ENCODE assay signal across 18 cellular contexts in genomic region chr17:1985686-1986085, GRCh38. TPM values are rescaled to one million over a fixed set of nuclear protein-coding genes. Genes with fewer than 3 reads are reported as not detected.
DNase-seq lines count a peak whose midpoint lies in the region; ATAC-seq and TF ChIP-seq lines count a peak whose summit lies in the region.
"Had no signal": no experiment of that assay in that cellular context is flagged by ENCODE, and none has a peak within 500 bp of the region (broad histone marks: within the 10 kb centered on the region; RNA-seq: fewer than 3 reads in every experiment).

No MANE protein-coding gene starts in this region.

- H3K36me3 ChIP-seq in cardiac muscle cell (no peaks in the 10 kb centered on the region), iPS DF 6.9 (ENCODE audit: control insufficient read depth, insufficient read depth, low read length) (no peaks in the 10 kb centered on the region)
- H3K36me3 ChIP-seq: Peyer's patch had no signal

- H3K4me3 ChIP-seq in cardiac muscle cell (no peak overlapping the region), iPS DF 6.9 (ENCODE audit: low read length) (no peak overlapping the region)
- H3K4me3 ChIP-seq: Peyer's patch, SK-N-MC had no signal

- no CpG with 5 or more reads among the region's 4 CpGs for WGBS in iPS DF 6.9 (ENCODE audit: insufficient coverage, insufficient read length)

- POLR2A ChIA-PET in WTC11 (lab: Charles Lee), result interaction anchor here (0.6 kb wide), 1 partner anchor 133 kb away, joined by 4 read pairs; no protein-coding TSS in a partner anchor

- no peaks in the 10 kb centered on the region for H3K36me3 Mint-ChIP-seq in WTC11

- no peaks in the 10 kb centered on the region for H3K9me3 Mint-ChIP-seq in WTC11

- H3K4me3 Mint-ChIP-seq in WTC11, result no peak overlapping the region

- H3K4me1 Mint-ChIP-seq in WTC11, result peaks cover 10% of the 10 kb centered on the region

- intact Hi-C loops in cardiac septum (cut with DNase I), result no loop called here

- no peaks in the 10 kb centered on the region; the same call in 1 of the 2 replicates for H3K27me3 Mint-ChIP-seq in WTC11 (ENCODE audit: low read depth)

- TF ChIP-seq CTCF in cardiac muscle cell (IDR thresholded peaks at IDR 0.05; ENCODE audit: low read depth, low read length), result no peak
- TF ChIP-seq CTCF in WTC11 (IDR thresholded peaks at IDR 0.05), result no peak

- no peak overlapping the region for H3K27ac Mint-ChIP-seq in WTC11

- H3K4me1 ChIP-seq in cardiac muscle cell (ENCODE audit: low read depth) (peaks cover 20% of the 10 kb centered on the region), iPS DF 6.9 (ENCODE audit: control insufficient read depth, insufficient read depth, low read length) (no peaks in the 10 kb centered on the region)
- H3K4me1 ChIP-seq: Peyer's patch had no signal

- DNase-seq in cardiac muscle cell (ENCODE audit: low read depth in 1 of 2, low spot score in 1 of 2) (peak in 1 of 2 donors; percentile 44), cardiac septum (ENCODE audit: low spot score) (no peak), WTC11 (ENCODE audit: low spot score) (peak; percentile 75), iPS DF 6.9 (ENCODE audit: low read depth, low spot score) (peak; percentile 33), Ammon's horn (ENCODE audit: low spot score) (no peak), T1000 (lab: John Stamatoyannopoulos, UW) (no peak)
- DNase-seq: C1 segment of cervical spinal cord, DMS 273 treated with DMSO at 0.1 percent for 48 hours, HCEC 1CT, MV-4-11, NCI-H1417, NCI-H187 treated with DMSO at 0.1 percent for 48 hours, NCI-H446 treated with DMSO at 0.1 percent for 48 hours, Peyer's patch, Right ventricle myocardium superior had no signal

- H3K27ac ChIP-seq in cardiac muscle cell (peak overlapping the region; percentile 73), iPS DF 6.9 (ENCODE audit: low read length) (no peak overlapping the region)
- H3K27ac ChIP-seq: Peyer's patch, SK-N-MC had no signal

- no peaks in the 10 kb centered on the region for H3K9me3 ChIP-seq in cardiac muscle cell (ENCODE audit: low read depth)
- H3K9me3 ChIP-seq in iPS DF 6.9 (ENCODE audit: control insufficient read depth, insufficient read depth, low read length), result no peaks in the 10 kb centered on the region
- H3K9me3 ChIP-seq: Peyer's patch had no signal

- ATAC-seq in WTC11 (peak; percentile 94), GM18520 (IDR thresholded peaks at IDR 0.05; ENCODE audit: unreplicated experiment) (no peak)

- H3K27me3 ChIP-seq in cardiac muscle cell (no peaks in the 10 kb centered on the region), iPS DF 6.9 (ENCODE audit: control insufficient read depth, insufficient read depth, low read length) (no peaks in the 10 kb centered on the region)
- H3K27me3 ChIP-seq: Peyer's patch had no signal

- CTCF ChIA-PET in WTC11 (lab: Charles Lee), result no interaction called here

TF ChIP-seq in WTC11, 78 proteins besides CTCF, POLR2A, EP300 and RAD21:
- TF ChIP-seq NFE2L1 (CRISPR knock-in tag; IDR thresholded peaks at IDR 0.05) (no peak), MLX (CRISPR knock-in tag; IDR thresholded peaks at IDR 0.05) (no peak), ZNF138 (CRISPR knock-in tag; conservative IDR thresholded peaks at IDR 0.05) (no peak), JUN (CRISPR knock-in tag; IDR thresholded peaks at IDR 0.05) (no peak), PRDM15 (CRISPR knock-in tag; IDR thresholded peaks at IDR 0.05) (no peak)

RNA-seq across cellular contexts. Expression of gene RTN4RL1, which starts 39.4 kb away (rescaled TPM):
- 34.3 and 45.4 TPM in 2 replicates for total RNA-seq in cardiac muscle cell
- polyA plus RNA-seq in cardiac muscle cell, result 32.2 and 46.2 TPM in 2 replicates
- 0.32 TPM for total RNA-seq in cardiac septum
- 0.27 to 0.72 TPM (median 0.37 TPM) in 3 replicates for total RNA-seq in WTC11 (2021)
- total RNA-seq: Daoy, Peyer's patch had no signal

RNA-seq across cellular contexts. Expression of gene DPH1, which starts 44.3 kb away (rescaled TPM):
- total RNA-seq in cardiac muscle cell (43.2 and 88.6 TPM in 2 replicates), cardiac septum (28.8 TPM), WTC11 (2021) (29.5 to 43.2 TPM (median 33.0 TPM) in 3 replicates)
- polyA plus RNA-seq in cardiac muscle cell, result 59.5 and 94.5 TPM in 2 replicates

RNA-seq across cellular contexts. Expression of gene OVCA2, which starts 56.1 kb away (rescaled TPM):
- total RNA-seq in cardiac muscle cell (36.8 and 48.4 TPM in 2 replicates), cardiac septum (19.8 TPM), WTC11 (2021) (18.4 to 23.5 TPM (median 20.5 TPM) in 3 replicates)
- 40.6 and 50.1 TPM in 2 replicates for polyA plus RNA-seq in cardiac muscle cell

Comparison
In these comparisons a context has a peak if more than half of its experiments do, and no peak if none do; other contexts are left out.
1. RNA of gene RTN4RL1, which starts 39.4 kb away (total RNA-seq): 34.3 to 45.4 TPM in cardiac muscle cell; 0.27 to 0.72 TPM in WTC11 and 0.32 TPM in cardiac septum (single experiment); every median in the first group is over 10 times any median in the second.
2. DNase-seq: peak in WTC11 (single experiment) and iPS DF 6.9 (single experiment); none in cardiac septum (single experiment), Ammon's horn (single experiment) and T1000 (single experiment).